In the genomic region with DNA sequence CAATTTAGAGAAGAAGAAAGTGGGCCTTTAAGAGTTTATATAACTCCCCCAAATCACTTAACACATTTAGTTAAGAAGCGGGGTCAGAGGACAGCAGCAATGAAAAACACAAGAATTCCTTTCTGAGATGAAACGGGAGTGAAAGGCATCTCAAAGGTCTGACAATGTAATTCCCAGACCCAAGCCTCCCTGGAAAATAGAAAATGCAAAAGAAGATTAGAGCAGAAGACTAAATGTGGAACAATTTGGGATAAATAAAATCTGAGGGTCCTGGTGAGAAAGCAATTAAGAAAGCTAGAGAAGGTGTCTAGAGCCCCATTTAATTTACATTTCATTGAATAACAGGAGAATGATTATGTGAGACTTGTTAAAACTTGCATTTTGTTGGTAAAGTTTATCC, we compare ENCODE assay signal across 1 cellular context.
TF ChIP-seq lines count a peak whose summit lies in the region.

No MANE protein-coding gene starts in this region.

TF ChIP-seq in GM23338, 12 proteins besides CTCF, POLR2A, EP300 and RAD21 (continued from another document):
- TF ChIP-seq ZNF114 (CRISPR knock-in tag; IDR thresholded peaks at IDR 0.05) (no peak), POLR2AphosphoS5 (IDR thresholded peaks at IDR 0.05; ENCODE audit: low read depth) (no peak), STAT1 (IDR thresholded peaks at IDR 0.05; ENCODE audit: unreplicated experiment) (no peak), EZH2phosphoT487 (IDR thresholded peaks at IDR 0.05; ENCODE audit: unreplicated experiment) (no peak), NANOG (IDR thresholded peaks at IDR 0.05; ENCODE audit: borderline replicate concordance) (no peak), ZNF331 (CRISPR knock-in tag; IDR thresholded peaks at IDR 0.05; ENCODE audit: low read depth) (no peak), CREB1 (CRISPR knock-in tag; IDR thresholded peaks at IDR 0.05; ENCODE audit: low read depth) (no peak), EZH2 (IDR thresholded peaks at IDR 0.05; ENCODE audit: low read depth, unreplicated experiment) (no peak)
- TF ChIP-seq, protein P1, sequence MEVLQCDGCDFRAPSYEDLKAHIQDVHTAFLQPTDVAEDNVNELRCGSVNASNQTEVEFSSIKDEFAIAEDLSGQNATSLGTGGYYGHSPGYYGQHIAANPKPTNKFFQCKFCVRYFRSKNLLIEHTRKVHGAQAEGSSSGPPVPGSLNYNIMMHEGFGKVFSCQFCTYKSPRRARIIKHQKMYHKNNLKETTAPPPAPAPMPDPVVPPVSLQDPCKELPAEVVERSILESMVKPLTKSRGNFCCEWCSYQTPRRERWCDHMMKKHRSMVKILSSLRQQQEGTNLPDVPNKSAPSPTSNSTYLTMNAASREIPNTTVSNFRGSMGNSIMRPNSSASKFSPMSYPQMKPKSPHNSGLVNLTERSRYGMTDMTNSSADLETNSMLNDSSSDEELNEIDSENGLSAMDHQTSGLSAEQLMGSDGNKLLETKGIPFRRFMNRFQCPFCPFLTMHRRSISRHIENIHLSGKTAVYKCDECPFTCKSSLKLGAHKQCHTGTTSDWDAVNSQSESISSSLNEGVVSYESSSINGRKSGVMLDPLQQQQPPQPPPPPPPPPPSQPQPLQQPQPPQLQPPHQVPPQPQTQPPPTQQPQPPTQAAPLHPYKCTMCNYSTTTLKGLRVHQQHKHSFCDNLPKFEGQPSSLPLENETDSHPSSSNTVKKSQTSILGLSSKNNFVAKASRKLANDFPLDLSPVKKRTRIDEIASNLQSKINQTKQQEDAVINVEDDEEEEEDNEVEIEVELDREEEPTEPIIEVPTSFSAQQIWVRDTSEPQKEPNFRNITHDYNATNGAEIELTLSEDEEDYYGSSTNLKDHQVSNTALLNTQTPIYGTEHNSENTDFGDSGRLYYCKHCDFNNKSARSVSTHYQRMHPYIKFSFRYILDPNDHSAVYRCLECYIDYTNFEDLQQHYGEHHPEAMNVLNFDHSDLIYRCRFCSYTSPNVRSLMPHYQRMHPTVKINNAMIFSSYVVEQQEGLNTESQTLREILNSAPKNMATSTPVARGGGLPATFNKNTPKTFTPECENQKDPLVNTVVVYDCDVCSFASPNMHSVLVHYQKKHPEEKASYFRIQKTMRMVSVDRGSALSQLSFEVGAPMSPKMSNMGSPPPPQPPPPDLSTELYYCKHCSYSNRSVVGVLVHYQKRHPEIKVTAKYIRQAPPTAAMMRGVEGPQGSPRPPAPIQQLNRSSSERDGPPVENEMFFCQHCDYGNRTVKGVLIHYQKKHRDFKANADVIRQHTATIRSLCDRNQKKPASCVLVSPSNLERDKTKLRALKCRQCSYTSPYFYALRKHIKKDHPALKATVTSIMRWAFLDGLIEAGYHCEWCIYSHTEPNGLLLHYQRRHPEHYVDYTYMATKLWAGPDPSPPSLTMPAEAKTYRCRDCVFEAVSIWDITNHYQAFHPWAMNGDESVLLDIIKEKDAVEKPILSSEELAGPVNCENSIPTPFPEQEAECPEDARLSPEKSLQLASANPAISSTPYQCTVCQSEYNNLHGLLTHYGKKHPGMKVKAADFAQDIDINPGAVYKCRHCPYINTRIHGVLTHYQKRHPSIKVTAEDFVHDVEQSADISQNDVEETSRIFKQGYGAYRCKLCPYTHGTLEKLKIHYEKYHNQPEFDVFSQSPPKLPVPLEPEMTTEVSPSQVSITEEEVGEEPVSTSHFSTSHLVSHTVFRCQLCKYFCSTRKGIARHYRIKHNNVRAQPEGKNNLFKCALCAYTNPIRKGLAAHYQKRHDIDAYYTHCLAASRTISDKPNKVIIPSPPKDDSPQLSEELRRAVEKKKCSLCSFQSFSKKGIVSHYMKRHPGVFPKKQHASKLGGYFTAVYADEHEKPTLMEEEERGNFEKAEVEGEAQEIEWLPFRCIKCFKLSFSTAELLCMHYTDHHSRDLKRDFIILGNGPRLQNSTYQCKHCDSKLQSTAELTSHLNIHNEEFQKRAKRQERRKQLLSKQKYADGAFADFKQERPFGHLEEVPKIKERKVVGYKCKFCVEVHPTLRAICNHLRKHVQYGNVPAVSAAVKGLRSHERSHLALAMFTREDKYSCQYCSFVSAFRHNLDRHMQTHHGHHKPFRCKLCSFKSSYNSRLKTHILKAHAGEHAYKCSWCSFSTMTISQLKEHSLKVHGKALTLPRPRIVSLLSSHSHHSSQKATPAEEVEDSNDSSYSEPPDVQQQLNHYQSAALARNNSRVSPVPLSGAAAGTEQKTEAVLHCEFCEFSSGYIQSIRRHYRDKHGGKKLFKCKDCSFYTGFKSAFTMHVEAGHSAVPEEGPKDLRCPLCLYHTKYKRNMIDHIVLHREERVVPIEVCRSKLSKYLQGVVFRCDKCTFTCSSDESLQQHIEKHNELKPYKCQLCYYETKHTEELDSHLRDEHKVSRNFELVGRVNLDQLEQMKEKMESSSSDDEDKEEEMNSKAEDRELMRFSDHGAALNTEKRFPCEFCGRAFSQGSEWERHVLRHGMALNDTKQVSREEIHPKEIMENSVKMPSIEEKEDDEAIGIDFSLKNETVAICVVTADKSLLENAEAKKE (CRISPR knock-in tag; IDR thresholded peaks at IDR 0.05), result no peak
- TF ChIP-seq, protein P2, sequence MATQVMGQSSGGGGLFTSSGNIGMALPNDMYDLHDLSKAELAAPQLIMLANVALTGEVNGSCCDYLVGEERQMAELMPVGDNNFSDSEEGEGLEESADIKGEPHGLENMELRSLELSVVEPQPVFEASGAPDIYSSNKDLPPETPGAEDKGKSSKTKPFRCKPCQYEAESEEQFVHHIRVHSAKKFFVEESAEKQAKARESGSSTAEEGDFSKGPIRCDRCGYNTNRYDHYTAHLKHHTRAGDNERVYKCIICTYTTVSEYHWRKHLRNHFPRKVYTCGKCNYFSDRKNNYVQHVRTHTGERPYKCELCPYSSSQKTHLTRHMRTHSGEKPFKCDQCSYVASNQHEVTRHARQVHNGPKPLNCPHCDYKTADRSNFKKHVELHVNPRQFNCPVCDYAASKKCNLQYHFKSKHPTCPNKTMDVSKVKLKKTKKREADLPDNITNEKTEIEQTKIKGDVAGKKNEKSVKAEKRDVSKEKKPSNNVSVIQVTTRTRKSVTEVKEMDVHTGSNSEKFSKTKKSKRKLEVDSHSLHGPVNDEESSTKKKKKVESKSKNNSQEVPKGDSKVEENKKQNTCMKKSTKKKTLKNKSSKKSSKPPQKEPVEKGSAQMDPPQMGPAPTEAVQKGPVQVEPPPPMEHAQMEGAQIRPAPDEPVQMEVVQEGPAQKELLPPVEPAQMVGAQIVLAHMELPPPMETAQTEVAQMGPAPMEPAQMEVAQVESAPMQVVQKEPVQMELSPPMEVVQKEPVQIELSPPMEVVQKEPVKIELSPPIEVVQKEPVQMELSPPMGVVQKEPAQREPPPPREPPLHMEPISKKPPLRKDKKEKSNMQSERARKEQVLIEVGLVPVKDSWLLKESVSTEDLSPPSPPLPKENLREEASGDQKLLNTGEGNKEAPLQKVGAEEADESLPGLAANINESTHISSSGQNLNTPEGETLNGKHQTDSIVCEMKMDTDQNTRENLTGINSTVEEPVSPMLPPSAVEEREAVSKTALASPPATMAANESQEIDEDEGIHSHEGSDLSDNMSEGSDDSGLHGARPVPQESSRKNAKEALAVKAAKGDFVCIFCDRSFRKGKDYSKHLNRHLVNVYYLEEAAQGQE (IDR thresholded peaks at IDR 0.05; ENCODE audit: unreplicated experiment), result no peak
